Comparison of ENCODE assay signal across 16 cellular contexts in genomic region chr18:36323421-36323820, GRCh38. TPM values are rescaled to one million over a fixed set of nuclear protein-coding genes. Genes with fewer than 3 reads are reported as not detected.
DNase-seq lines count a peak whose midpoint lies in the region; ATAC-seq, FAIRE-seq and TF ChIP-seq lines count a peak whose summit lies in the region.
"Had no signal": no experiment of that assay in that cellular context is flagged by ENCODE, and none has a peak within 500 bp of the region (broad histone marks: within the 10 kb centered on the region; RNA-seq: fewer than 3 reads in every experiment).

No MANE protein-coding gene starts in this region.

- H3K9me3 Mint-ChIP-seq in activated naive CD4-positive, alpha-beta T cell treated with anti-CD3 and anti-CD28 coated beads, Interleukin-2, amount 50 U/mL, for 24 hours, result peaks cover 13% of the 10 kb centered on the region
- H3K9me3 Mint-ChIP-seq in activated naive CD4-positive, alpha-beta T cell treated with anti-CD3 and anti-CD28 coated beads, Interleukin-2, amount 10 ng/mL, durations not matched to agents 7 days and 5 days, result peaks cover 4% of the 10 kb centered on the region
- H3K9me3 Mint-ChIP-seq in type B pancreatic cell, result no peaks in the 10 kb centered on the region

- H3K4me2 ChIP-seq in keratinocyte (ENCODE audit: control insufficient read depth, extremely low read depth, insufficient read depth, low read depth, low read length), result no peak overlapping the region
- H3K4me2 ChIP-seq: BLaER1 had no signal

- no peak overlapping the region for H3K9ac ChIP-seq in keratinocyte (ENCODE audit: control insufficient read depth, extremely low read depth, insufficient read depth, low read length)
- H3K9ac ChIP-seq: BLaER1, GM23248 had no signal

- no peaks in the 10 kb centered on the region for H3K36me3 Mint-ChIP-seq in activated naive CD4-positive, alpha-beta T cell treated with anti-CD3 and anti-CD28 coated beads, Interleukin-2, amount 50 U/mL, for 24 hours
- no peaks in the 10 kb centered on the region for H3K36me3 Mint-ChIP-seq in activated naive CD4-positive, alpha-beta T cell treated with anti-CD3 and anti-CD28 coated beads, Interleukin-2, amount 10 ng/mL, durations not matched to agents 7 days and 5 days
- no peaks in the 10 kb centered on the region for H3K36me3 Mint-ChIP-seq in type B pancreatic cell

- peaks cover 5% of the 10 kb centered on the region for H3K79me2 ChIP-seq in keratinocyte (ENCODE audit: control insufficient read depth, insufficient read depth, low read length)

- H4K20me1 ChIP-seq in keratinocyte (ENCODE audit: control insufficient read depth, extremely low read depth, insufficient read depth, low read length), result no peaks in the 10 kb centered on the region
- H4K20me1 ChIP-seq: BLaER1 had no signal

- intact Hi-C loops in left ventricle myocardium inferior (cut with micrococcal nuclease), result no loop called here
- intact Hi-C loops in Right ventricle myocardium inferior (cut with DNase I), result no loop called here

- peak; percentile 34 for FAIRE-seq in keratinocyte (lab: Jason Lieb, UNC)
- FAIRE-seq: H54 had no signal

- H3K9me3 ChIP-seq in left ventricle myocardium inferior (replicated peaks), result peaks cover 13% of the 10 kb centered on the region
- no peaks in the 10 kb centered on the region for H3K9me3 ChIP-seq in keratinocyte (ENCODE audit: control insufficient read depth, low read depth, low read length)
- H3K9me3 ChIP-seq: Caco-2 had no signal

- no peak overlapping the region for H3K4me3 Mint-ChIP-seq in activated naive CD4-positive, alpha-beta T cell treated with anti-CD3 and anti-CD28 coated beads, Interleukin-2, amount 50 U/mL, for 24 hours
- H3K4me3 Mint-ChIP-seq in activated naive CD4-positive, alpha-beta T cell treated with anti-CD3 and anti-CD28 coated beads, Interleukin-2, amount 10 ng/mL, durations not matched to agents 7 days and 5 days, result no peak overlapping the region
- H3K4me3 Mint-ChIP-seq in type B pancreatic cell, result no peak overlapping the region
- H3K4me3 Mint-ChIP-seq: CD8-positive, alpha-beta memory T cell had no signal

- TF ChIP-seq CTCF in left ventricle myocardium inferior (IDR thresholded peaks at IDR 0.05; ENCODE audit: borderline replicate concordance) (no peak), keratinocyte (optimal IDR thresholded peaks at IDR 0.05 in 1 of 3, IDR thresholded peaks at IDR 0.05 in 1 of 3, conservative IDR thresholded peaks at IDR 0.05 in 1 of 3; ENCODE audit: extremely low read depth in 1 of 3, insufficient read depth in 2 of 3, low read length in 3 of 3) (no peak), type B pancreatic cell (conservative IDR thresholded peaks at IDR 0.05) (no peak)

- no peaks in the 10 kb centered on the region for H3K4me1 Mint-ChIP-seq in activated naive CD4-positive, alpha-beta T cell treated with anti-CD3 and anti-CD28 coated beads, Interleukin-2, amount 50 U/mL, for 24 hours
- no peaks in the 10 kb centered on the region for H3K4me1 Mint-ChIP-seq in activated naive CD4-positive, alpha-beta T cell treated with anti-CD3 and anti-CD28 coated beads, Interleukin-2, amount 10 ng/mL, durations not matched to agents 7 days and 5 days
- no peaks in the 10 kb centered on the region for H3K4me1 Mint-ChIP-seq in type B pancreatic cell (ENCODE audit: unreplicated experiment)
- H3K4me1 Mint-ChIP-seq: CD8-positive, alpha-beta memory T cell had no signal

- H3K27ac ChIP-seq in left ventricle myocardium inferior (replicated peaks) (peak overlapping the region; percentile 61), keratinocyte (ENCODE audit: control insufficient read depth, insufficient read depth, low read length) (no peak overlapping the region)
- H3K27ac ChIP-seq: BLaER1, GM23248 had no signal

- CTCF ChIA-PET in activated naive CD4-positive, alpha-beta T cell treated with anti-CD3 and anti-CD28 coated beads, Interleukin-2, amount 10 ng/mL, durations not matched to agents 7 days and 5 days (lab: Charles Lee), result no interaction called here

- H3K27ac Mint-ChIP-seq in activated naive CD4-positive, alpha-beta T cell treated with anti-CD3 and anti-CD28 coated beads, Interleukin-2, amount 50 U/mL, for 24 hours, result peak overlapping the region; percentile 25
- H3K27ac Mint-ChIP-seq in activated naive CD4-positive, alpha-beta T cell treated with anti-CD3 and anti-CD28 coated beads, Interleukin-2, amount 10 ng/mL, durations not matched to agents 7 days and 5 days, result no peak overlapping the region
- no peak overlapping the region for H3K27ac Mint-ChIP-seq in type B pancreatic cell
- H3K27ac Mint-ChIP-seq: CD8-positive, alpha-beta memory T cell had no signal

- no peak overlapping the region for H2AFZ ChIP-seq in keratinocyte (ENCODE audit: control insufficient read depth, low read length)
- H2AFZ ChIP-seq: GM23248 had no signal

- H3K36me3 ChIP-seq in left ventricle myocardium inferior (no peaks in the 10 kb centered on the region), keratinocyte (ENCODE audit: control insufficient read depth in 2 of 2, extremely low read depth in 1 of 2, insufficient read depth in 2 of 2, low read length in 2 of 2) (no peaks in the 10 kb centered on the region)
- H3K36me3 ChIP-seq: BLaER1 had no signal

- ATAC-seq in Right ventricle myocardium inferior, result no peak

- peaks cover 79% of the 10 kb centered on the region for H3K4me1 ChIP-seq in left ventricle myocardium inferior
- H3K4me1 ChIP-seq in keratinocyte (ENCODE audit: control insufficient read depth, extremely low read depth, insufficient read depth, low read length), result peaks cover 11% of the 10 kb centered on the region
- H3K4me1 ChIP-seq: Caco-2 had no signal

- peaks cover 2% of the 10 kb centered on the region for H3K9me1 ChIP-seq in keratinocyte (ENCODE audit: control insufficient read depth, extremely low read depth, insufficient read depth, low read length)

- dilution Hi-C loops in keratinocyte (cut with MboI; ENCODE audit: extremely low pct_ligation_motif_present, low sequenced_read_pairs), result no loop called here

- no peak overlapping the region for H3K4me3 ChIP-seq in left ventricle myocardium inferior
- H3K4me3 ChIP-seq in keratinocyte (ENCODE audit: control insufficient read depth in 2 of 3, extremely low read depth in 1 of 3, insufficient read depth in 2 of 3, low read depth in 1 of 3, low read length in 3 of 3), result no peak overlapping the region
- H3K4me3 ChIP-seq: BLaER1, GM23248 had no signal

- peaks cover 31% of the 10 kb centered on the region for H3K27me3 Mint-ChIP-seq in activated naive CD4-positive, alpha-beta T cell treated with anti-CD3 and anti-CD28 coated beads, Interleukin-2, amount 50 U/mL, for 24 hours
- H3K27me3 Mint-ChIP-seq in activated naive CD4-positive, alpha-beta T cell treated with anti-CD3 and anti-CD28 coated beads, Interleukin-2, amount 10 ng/mL, durations not matched to agents 7 days and 5 days, result peaks cover 14% of the 10 kb centered on the region
- H3K27me3 Mint-ChIP-seq in type B pancreatic cell, result peaks cover 3% of the 10 kb centered on the region

- H3K27me3 ChIP-seq in left ventricle myocardium inferior (ENCODE audit: low read depth) (peaks cover 6% of the 10 kb centered on the region), keratinocyte (ENCODE audit: control insufficient read depth, extremely low read depth, insufficient read depth, low read length) (no peaks in the 10 kb centered on the region)
- H3K27me3 ChIP-seq: BLaER1 had no signal

- DNase-seq in activated naive CD4-positive, alpha-beta T cell treated with anti-CD3 and anti-CD28 coated beads, Interleukin-2, amount 10 ng/mL, durations not matched to agents 7 days and 5 days, result no peak
- DNase-seq in left ventricle myocardium inferior, result no peak
- DNase-seq in Right ventricle myocardium inferior (ENCODE audit: missing footprints), result no peak
- no peak for DNase-seq in keratinocyte (ENCODE audit: low read depth, low spot score)
- DNase-seq in type B pancreatic cell (ENCODE audit: extremely low spot score, unreplicated experiment), result peak; percentile 18
- DNase-seq in SW480 (ENCODE audit: low spot score), result no peak
- no peak for DNase-seq in NCI-H1105 treated with DMSO at 0.1 percent for 48 hours (lab: John Stamatoyannopoulos, UW)
- DNase-seq: 8988T; AML-193; Caco-2; CD8-positive, alpha-beta memory T cell; GM23248 had no signal

RNA-seq across cellular contexts. Expression of gene FHOD3, which starts 25.9 kb away (rescaled TPM):
- total RNA-seq in left ventricle myocardium inferior (346 TPM), Right ventricle myocardium inferior (350 TPM), type B pancreatic cell (ENCODE audit: low replicate concordance) (3.8 and 5.3 TPM in 2 replicates)
- polyA plus RNA-seq in keratinocyte, result 6.9 to 13.1 TPM (median 7.7 TPM) in 3 replicates
- polyA plus RNA-seq in keratinocyte (2011; ENCODE audit: low read depth), result 2.0 TPM
- 7.4 and 7.7 TPM in 2 replicates for polyA plus RNA-seq in keratinocyte (2011; cell fraction: cytosol; rRNA removed)
- polyA plus RNA-seq in keratinocyte (2011; cell fraction: nucleus; rRNA removed), result 19.6 and 21.9 TPM in 2 replicates
- polyA plus RNA-seq in keratinocyte (2012; ENCODE audit: low replicate concordance), result 1.7 and 10.2 TPM in 2 replicates
- 6.4 to 13.6 TPM (median 8.6 TPM) in 3 replicates for polyA minus RNA-seq in keratinocyte
- polyA minus RNA-seq in keratinocyte (2011; cell fraction: cytosol; rRNA and poly(A)+ RNA removed), result 4.6 TPM
- 12.5 and 22.2 TPM in 2 replicates for polyA minus RNA-seq in keratinocyte (2011; cell fraction: nucleus; rRNA and poly(A)+ RNA removed)
- total RNA-seq: Caco-2; CD8-positive, alpha-beta memory T cell; HT-29 had no signal
- polyA plus RNA-seq: CD8-positive, alpha-beta memory T cell had no signal

Comparison
In these comparisons a context has a peak if more than half of its experiments do, and no peak if none do; other contexts are left out.
1. RNA of gene FHOD3, which starts 25.9 kb away (total RNA-seq): 350 TPM in Right ventricle myocardium inferior (single experiment) and 346 TPM in left ventricle myocardium inferior (single experiment); 3.8 to 5.3 TPM in type B pancreatic cell; every median in the first group is over 10 times any median in the second.